ENCODE assay signal across 1 cellular context in the genomic region with DNA sequence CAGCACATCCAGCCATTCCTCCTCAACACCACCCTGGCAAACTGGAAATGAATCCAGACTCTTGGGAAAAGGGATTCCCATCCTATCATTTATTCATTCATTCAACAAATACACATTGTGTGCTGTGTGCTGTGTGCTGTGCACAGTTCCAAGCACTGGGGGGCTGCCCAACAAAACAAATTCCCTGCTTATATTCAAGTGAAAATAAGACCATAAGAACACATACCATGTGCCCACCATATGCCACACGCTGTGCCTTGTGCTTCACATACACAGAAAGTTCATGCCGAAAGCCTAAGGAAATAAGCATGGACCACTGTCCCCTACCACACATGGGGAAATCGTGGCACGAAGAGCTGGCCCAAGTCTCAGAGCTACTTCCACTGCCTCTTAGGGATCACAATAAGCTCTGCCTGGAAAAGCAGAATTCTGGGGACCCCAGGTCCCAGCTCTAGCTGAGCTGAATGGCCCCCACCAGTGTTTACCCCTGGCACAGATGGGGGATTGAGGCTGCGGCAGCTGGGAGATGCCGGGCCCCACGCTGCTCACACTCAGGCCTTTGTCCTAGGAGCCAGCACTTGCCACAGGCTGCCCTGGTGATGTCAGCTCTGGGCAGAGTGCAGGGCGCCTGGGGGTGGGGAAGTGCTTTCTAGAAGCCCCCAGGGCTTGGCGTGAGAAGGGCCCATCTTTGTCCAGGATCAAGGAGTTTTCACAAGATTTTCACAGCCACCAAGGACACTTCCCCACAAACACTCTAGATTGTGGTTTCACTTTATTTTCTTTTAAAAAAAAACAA.
TF ChIP-seq lines count a peak whose summit lies in the region.

No MANE protein-coding gene starts in this region.

TF ChIP-seq in HCT116, 20 proteins besides CTCF, POLR2A, EP300 and RAD21 (continued from another document):
- TF ChIP-seq, protein P1, sequence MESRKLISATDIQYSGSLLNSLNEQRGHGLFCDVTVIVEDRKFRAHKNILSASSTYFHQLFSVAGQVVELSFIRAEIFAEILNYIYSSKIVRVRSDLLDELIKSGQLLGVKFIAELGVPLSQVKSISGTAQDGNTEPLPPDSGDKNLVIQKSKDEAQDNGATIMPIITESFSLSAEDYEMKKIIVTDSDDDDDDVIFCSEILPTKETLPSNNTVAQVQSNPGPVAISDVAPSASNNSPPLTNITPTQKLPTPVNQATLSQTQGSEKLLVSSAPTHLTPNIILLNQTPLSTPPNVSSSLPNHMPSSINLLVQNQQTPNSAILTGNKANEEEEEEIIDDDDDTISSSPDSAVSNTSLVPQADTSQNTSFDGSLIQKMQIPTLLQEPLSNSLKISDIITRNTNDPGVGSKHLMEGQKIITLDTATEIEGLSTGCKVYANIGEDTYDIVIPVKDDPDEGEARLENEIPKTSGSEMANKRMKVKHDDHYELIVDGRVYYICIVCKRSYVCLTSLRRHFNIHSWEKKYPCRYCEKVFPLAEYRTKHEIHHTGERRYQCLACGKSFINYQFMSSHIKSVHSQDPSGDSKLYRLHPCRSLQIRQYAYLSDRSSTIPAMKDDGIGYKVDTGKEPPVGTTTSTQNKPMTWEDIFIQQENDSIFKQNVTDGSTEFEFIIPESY (IDR thresholded peaks at IDR 0.05; ENCODE audit: extremely low read depth, insufficient replicate concordance, low read length): no peak
- TF ChIP-seq SIN3A (IDR thresholded peaks at IDR 0.05; ENCODE audit: low read depth) (no peak), CBX3 (IDR thresholded peaks at IDR 0.05; ENCODE audit: low read depth) (no peak), EZH2phosphoT487 (IDR thresholded peaks at IDR 0.05; ENCODE audit: borderline replicate concordance) (no peak), EGR1 (IDR thresholded peaks at IDR 0.05; ENCODE audit: low read depth) (no peak), MAX (IDR thresholded peaks at IDR 0.05) (no peak)
